ENCODE assay signal across 8 cellular contexts in the genomic region with DNA sequence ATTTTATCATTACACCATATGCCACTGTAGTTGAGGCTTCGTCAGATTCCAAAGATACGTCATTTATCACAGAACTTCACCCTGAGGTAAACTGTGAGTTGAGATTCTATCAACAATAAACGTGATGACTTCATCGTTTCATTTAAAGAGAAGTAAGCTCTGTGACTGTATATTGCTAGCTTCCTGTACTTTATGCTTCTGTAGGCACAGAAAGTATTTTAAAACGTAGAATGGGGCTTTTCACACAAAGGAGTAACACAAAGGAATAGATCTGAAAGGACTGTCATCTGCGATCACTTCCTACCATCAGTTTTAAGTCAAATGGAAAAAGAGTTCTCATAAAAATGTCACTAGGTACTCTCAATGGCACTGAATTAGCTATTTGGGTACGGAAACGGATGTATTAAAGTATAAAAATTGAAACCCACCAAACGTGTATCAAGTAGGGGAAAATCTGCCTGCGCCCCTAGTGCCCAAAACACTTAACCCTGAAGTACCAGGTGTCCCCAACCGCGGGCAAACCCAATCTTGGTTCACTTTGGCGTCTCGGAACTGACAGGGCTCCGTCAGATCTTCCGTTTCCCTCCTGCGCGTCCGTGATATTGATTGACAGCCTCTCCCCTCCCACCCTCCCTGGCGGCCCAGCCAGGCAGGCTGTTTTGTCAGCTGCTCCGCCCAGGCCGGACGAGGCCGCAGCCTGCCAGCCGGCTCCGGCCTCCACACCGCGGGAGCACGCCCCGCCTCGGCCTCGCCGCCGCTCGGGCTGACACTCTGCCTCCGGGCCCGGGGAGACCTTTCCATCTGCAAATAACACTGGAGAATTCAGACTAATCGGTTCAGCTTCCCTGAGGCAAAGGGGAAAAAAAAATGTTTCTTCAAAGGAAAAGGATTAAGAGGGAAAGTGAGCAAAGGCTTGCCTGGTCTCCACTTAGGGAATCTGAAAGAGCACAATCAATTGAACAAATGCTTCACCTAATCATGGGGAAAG.
A peak's percentile ranks its signal among the peaks of the same experiment; 100 is the strongest.
DNase-seq lines count a peak whose midpoint lies in the region; ATAC-seq and TF ChIP-seq lines count a peak whose summit lies in the region.

No MANE protein-coding gene starts in this region.

- 7 to 8% methylated on average over 33 to 38 of the region's 38 CpGs for WGBS in GM23248 (ENCODE audit: low coverage in 1 of 2, low lambda C conversion rate in 2 of 2, missing lambda C conversion rate in 2 of 2), 2 experiments
- WGBS in iPS DF 6.9 (ENCODE audit: insufficient coverage, insufficient read length) = no CpG with 5 or more reads among the region's 38 CpGs

- H3K27ac ChIP-seq in GM23248 (peak overlapping the region; percentile 60), KMS-11 (no peak overlapping the region), iPS DF 6.9 (ENCODE audit: low read length) (no peak overlapping the region)

- no peaks in the 10 kb centered on the region for H3K9me3 ChIP-seq in GM23248 (ENCODE audit: low read depth)
- H3K9me3 ChIP-seq in iPS DF 6.9 (ENCODE audit: control insufficient read depth, insufficient read depth, low read length) = no peaks in the 10 kb centered on the region

- TF ChIP-seq CTCF in GM10248 (IDR thresholded peaks at IDR 0.05; ENCODE audit: control extremely low read depth, extremely low read depth, low read depth, missing control alignments) = no peak
- no peak for TF ChIP-seq CTCF in KMS-11 (conservative IDR thresholded peaks at IDR 0.05; ENCODE audit: low read depth, low read length)
- peak; percentile 31 for TF ChIP-seq CTCF in astrocyte of the spinal cord (IDR thresholded peaks at IDR 0.05; ENCODE audit: low read depth, low read length)

- in situ Hi-C loops in GM23248 (cut with MboI) = no loop called here
- in situ Hi-C loops in astrocyte of the spinal cord (cut with HindIII; ENCODE audit: low sequenced_read_pairs) = no loop called here

- H3K79me2 ChIP-seq in GM23248 (ENCODE audit: insufficient read depth) = no peaks in the 10 kb centered on the region
- no peaks in the 10 kb centered on the region for H3K79me2 ChIP-seq in KMS-11 (ENCODE audit: insufficient read depth, low read depth)

- H3K27me3 ChIP-seq in GM23248 (replicated peaks; ENCODE audit: insufficient read depth) (no peaks in the 10 kb centered on the region), KMS-11 (ENCODE audit: insufficient read depth, low read depth) (no peaks in the 10 kb centered on the region), iPS DF 6.9 (ENCODE audit: control insufficient read depth, insufficient read depth, low read length) (no peaks in the 10 kb centered on the region)

- H4K20me1 ChIP-seq in GM23248 (ENCODE audit: insufficient read depth) (no peaks in the 10 kb centered on the region), KMS-11 (ENCODE audit: insufficient read depth) (no peaks in the 10 kb centered on the region)

- POLR2A ChIA-PET in GM10248 (lab: Yijun Ruan, JAX) = no interaction called here

- peak overlapping the region; percentile 63 for H3K4me3 ChIP-seq in GM23248
- no peak overlapping the region for H3K4me3 ChIP-seq in KMS-11 (IDR thresholded peaks at IDR 0.05; ENCODE audit: insufficient read depth, low read depth, low read length)
- peak overlapping the region; percentile 31 for H3K4me3 ChIP-seq in astrocyte of the spinal cord (ENCODE audit: low read depth, low read length)
- peak overlapping the region; percentile 19; the same call in 1 of the 2 replicates for H3K4me3 ChIP-seq in iPS DF 6.9 (ENCODE audit: low read length)

- CTCF ChIA-PET in GM10248 (lab: Yijun Ruan, JAX) = interaction anchor here (0.9 to 2.3 kb wide), 5 partner anchors 11 to 187 kb away, joined by 3 to 9 read pairs (median 3); no protein-coding TSS in a partner anchor

- DNase-seq in GM10248 (ENCODE audit: extremely low spot score) = peak; percentile 88
- peak; percentile 77 for DNase-seq in GM23248
- DNase-seq in SW 1271 (lab: John Stamatoyannopoulos, UW) = peak; percentile 23 to 73
- peak; percentile 59 for DNase-seq in astrocyte of the spinal cord (ENCODE audit: low read depth, low spot score)
- peak; percentile 35 for DNase-seq in iPS DF 6.9 (ENCODE audit: low read depth, low spot score)
- peak; percentile 75 for DNase-seq in sciatic nerve (ENCODE audit: low spot score)
- DNase-seq in cerebellar cortex (ENCODE audit: low spot score) = no peak

- H2AFZ ChIP-seq in GM23248 = peak overlapping the region; percentile 94
- H2AFZ ChIP-seq in KMS-11 (ENCODE audit: low read depth) = peak overlapping the region; percentile 91

- H3K9me2 ChIP-seq in GM23248 (ENCODE audit: insufficient read depth) = no peaks in the 10 kb centered on the region

- peak overlapping the region; percentile 84 for H3K4me2 ChIP-seq in GM23248 (ENCODE audit: unreplicated experiment)
- H3K4me2 ChIP-seq in KMS-11 = peak overlapping the region; percentile 73

- H3K4me1 ChIP-seq in GM23248 (ENCODE audit: insufficient read depth) (peaks cover 15% of the 10 kb centered on the region), KMS-11 (ENCODE audit: low read depth, poor library complexity, severe bottlenecking) (no peaks in the 10 kb centered on the region), iPS DF 6.9 (ENCODE audit: control insufficient read depth, insufficient read depth, low read length) (no peaks in the 10 kb centered on the region)

- peaks cover 25% of the 10 kb centered on the region for H3F3A ChIP-seq in GM23248 (ENCODE audit: insufficient read depth)

- peak; percentile 98 for ATAC-seq in sciatic nerve

- peak overlapping the region; percentile 75 for H3K9ac ChIP-seq in GM23248
- H3K9ac ChIP-seq in KMS-11 = no peak overlapping the region; the same call in 1 of the 2 replicates

- H3K36me3 ChIP-seq in GM23248 (ENCODE audit: low read depth) (no peaks in the 10 kb centered on the region), KMS-11 (ENCODE audit: insufficient read depth) (no peaks in the 10 kb centered on the region), iPS DF 6.9 (ENCODE audit: control insufficient read depth, insufficient read depth, low read length) (no peaks in the 10 kb centered on the region)

- intact Hi-C loops in sciatic nerve (cut with DNase I) = no loop called here
